In the genomic region with DNA sequence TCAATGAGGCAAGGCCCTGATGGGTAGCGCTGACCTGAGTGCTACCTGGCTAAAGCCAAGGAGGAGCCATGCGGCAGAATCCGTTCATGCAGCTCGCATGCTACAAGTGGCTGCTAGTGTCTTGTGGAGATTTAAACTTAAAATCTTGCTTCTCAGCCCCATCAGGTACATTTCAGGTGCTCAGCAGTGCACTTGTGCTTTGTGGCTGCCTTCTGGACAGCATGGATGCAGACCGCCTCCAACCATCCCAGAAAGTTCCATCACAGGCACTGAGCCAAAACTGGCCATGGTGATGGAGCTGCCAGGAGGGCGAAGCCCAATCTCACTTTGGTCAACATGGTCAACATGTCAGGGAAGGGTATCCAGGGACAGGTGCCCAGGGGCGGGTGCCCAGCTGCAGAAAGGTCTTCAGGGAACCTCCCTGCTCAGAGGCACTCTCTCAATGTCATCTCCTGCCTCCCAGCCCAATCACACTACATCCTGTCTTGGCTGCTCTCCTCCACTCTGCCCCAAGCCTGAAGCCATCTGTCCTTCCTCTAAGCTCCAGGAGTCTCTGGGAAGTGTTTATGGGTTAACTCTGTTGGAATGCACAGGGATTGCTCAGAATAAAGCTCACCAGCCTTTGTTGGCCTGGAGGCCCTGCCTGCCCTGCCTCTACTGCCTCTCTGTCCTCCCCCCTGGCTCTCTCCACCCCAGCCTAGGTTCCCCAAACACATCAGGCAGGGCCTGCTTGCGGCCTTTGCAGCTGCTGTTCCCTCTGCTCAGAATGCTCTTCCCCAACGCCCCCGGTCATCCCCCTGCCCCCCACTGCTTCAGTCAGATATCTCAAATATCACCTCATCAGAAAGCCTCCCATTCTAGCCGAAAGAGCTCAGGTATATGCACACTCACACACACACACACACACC, we compare ENCODE assay signal across 1 cellular context.
TF ChIP-seq lines count a peak whose summit lies in the region.

No MANE protein-coding gene starts in this region.

TF ChIP-seq in GM12878, 131 proteins besides CTCF, POLR2A, EP300 and RAD21:
- TF ChIP-seq, protein P1, sequence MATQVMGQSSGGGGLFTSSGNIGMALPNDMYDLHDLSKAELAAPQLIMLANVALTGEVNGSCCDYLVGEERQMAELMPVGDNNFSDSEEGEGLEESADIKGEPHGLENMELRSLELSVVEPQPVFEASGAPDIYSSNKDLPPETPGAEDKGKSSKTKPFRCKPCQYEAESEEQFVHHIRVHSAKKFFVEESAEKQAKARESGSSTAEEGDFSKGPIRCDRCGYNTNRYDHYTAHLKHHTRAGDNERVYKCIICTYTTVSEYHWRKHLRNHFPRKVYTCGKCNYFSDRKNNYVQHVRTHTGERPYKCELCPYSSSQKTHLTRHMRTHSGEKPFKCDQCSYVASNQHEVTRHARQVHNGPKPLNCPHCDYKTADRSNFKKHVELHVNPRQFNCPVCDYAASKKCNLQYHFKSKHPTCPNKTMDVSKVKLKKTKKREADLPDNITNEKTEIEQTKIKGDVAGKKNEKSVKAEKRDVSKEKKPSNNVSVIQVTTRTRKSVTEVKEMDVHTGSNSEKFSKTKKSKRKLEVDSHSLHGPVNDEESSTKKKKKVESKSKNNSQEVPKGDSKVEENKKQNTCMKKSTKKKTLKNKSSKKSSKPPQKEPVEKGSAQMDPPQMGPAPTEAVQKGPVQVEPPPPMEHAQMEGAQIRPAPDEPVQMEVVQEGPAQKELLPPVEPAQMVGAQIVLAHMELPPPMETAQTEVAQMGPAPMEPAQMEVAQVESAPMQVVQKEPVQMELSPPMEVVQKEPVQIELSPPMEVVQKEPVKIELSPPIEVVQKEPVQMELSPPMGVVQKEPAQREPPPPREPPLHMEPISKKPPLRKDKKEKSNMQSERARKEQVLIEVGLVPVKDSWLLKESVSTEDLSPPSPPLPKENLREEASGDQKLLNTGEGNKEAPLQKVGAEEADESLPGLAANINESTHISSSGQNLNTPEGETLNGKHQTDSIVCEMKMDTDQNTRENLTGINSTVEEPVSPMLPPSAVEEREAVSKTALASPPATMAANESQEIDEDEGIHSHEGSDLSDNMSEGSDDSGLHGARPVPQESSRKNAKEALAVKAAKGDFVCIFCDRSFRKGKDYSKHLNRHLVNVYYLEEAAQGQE (IDR thresholded peaks at IDR 0.05; ENCODE audit: low read depth, low read length), result no peak
- TF ChIP-seq POLR2AphosphoS5 (IDR thresholded peaks at IDR 0.05; ENCODE audit: low read length) (no peak), POU2F2 (IDR thresholded peaks at IDR 0.05; ENCODE audit: borderline replicate concordance, low read depth, low read length) (0 out of 3 replicates have a peak, but pooled peaks have one; percentile 12)
TF ChIP-seq in GM12878: peak in this region for 1.
